In the genomic region with DNA sequence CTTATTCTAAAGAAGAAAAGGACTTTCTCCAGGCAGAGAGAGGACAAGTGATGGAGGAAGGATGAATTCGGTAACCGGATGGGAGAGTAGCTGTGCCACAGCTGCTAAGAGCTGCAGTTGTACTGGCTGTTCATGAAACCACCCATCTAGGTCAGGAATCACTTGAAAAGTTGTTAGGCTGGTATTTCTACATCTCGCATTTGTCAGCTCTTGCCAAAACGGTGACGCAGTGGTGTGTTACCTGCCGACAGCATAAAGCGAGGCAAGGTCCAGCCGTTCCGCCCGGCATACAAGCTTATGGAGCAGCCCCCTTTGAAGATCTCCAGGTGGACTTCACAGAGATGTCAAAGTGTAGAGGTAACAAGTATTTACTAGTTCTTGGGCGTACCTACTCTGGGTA, we compare ENCODE assay signal across 7 cellular contexts.
DNase-seq lines count a peak whose midpoint lies in the region; ATAC-seq and TF ChIP-seq lines count a peak whose summit lies in the region.
"Not testable (repeated sequence)": the region's sequence is repeated elsewhere in the genome, so short reads cannot be mapped to it uniquely, and the experiment has no call there.

No MANE protein-coding gene starts in this region.

- not testable (repeated sequence) for ATAC-seq in mucosa of descending colon, upper lobe of right lung

- peak overlapping the region in 2 of 3 donors; percentile 47 to 63 for H3K4me3 ChIP-seq in breast epithelium
- H3K4me3 ChIP-seq in esophagus squamous epithelium, result peak overlapping the region; percentile 26 to 56 (median 42)
- not testable (repeated sequence) for H3K4me3 ChIP-seq in mucosa of descending colon
- H3K4me3 ChIP-seq in skin epidermis, result peak overlapping the region in 4 of 7 experiments; percentile 8 to 35 (median 26)
- peak overlapping the region; percentile 34 for H3K4me3 ChIP-seq in upper lobe of right lung

- TF ChIP-seq CTCF in breast epithelium (IDR thresholded peaks at IDR 0.05); esophagus squamous epithelium (IDR thresholded peaks at IDR 0.05); mucosa of descending colon (IDR thresholded peaks at IDR 0.05); upper lobe of right lung (IDR thresholded peaks at IDR 0.05): not testable (repeated sequence)

- not testable (repeated sequence) for H3K9me3 ChIP-seq in breast epithelium, esophagus squamous epithelium, mucosa of descending colon, upper lobe of right lung

- H3K4me1 ChIP-seq in breast epithelium; mucosa of descending colon (ENCODE audit: low read depth); upper lobe of right lung: not testable (repeated sequence)
- H3K4me1 ChIP-seq in esophagus squamous epithelium, result peaks cover 0 to 20% (median 0%) of the 10 kb centered on the region in 3 donors

- peak; percentile 80 for DNase-seq in DMS79 treated with DMSO at 0.1 percent for 48 hours (lab: John Stamatoyannopoulos, UW)
- DNase-seq in NCI-H774 (lab: John Stamatoyannopoulos, UW), result peak; percentile 4
- peak in 1 of 2 donors; percentile 55 for DNase-seq in breast epithelium (ENCODE audit: low spot score in 2 of 2)
- not testable (repeated sequence) for DNase-seq in esophagus squamous epithelium (lab: John Stamatoyannopoulos, UW)
- peak; percentile 67 to 69 (median 67) for DNase-seq in mucosa of descending colon
- DNase-seq in upper lobe of right lung, result peak; percentile 72

- intact Hi-C loops in breast epithelium (cut with DNase I; ENCODE audit: low total_unique reads); esophagus squamous epithelium (cut with DNase I); mucosa of descending colon (cut with DNase I, micrococcal nuclease); upper lobe of right lung (cut with DNase I): not testable (repeated sequence)

- TF ChIP-seq POLR2A in breast epithelium (IDR thresholded peaks at IDR 0.05); esophagus squamous epithelium (IDR thresholded peaks at IDR 0.05): not testable (repeated sequence)

- not testable (repeated sequence) for H3K27me3 ChIP-seq in breast epithelium, esophagus squamous epithelium, upper lobe of right lung

- not testable (repeated sequence) for H3K36me3 ChIP-seq in breast epithelium; esophagus squamous epithelium; mucosa of descending colon (ENCODE audit: low read depth); upper lobe of right lung

- peak overlapping the region; percentile 89 to 94 for H3K27ac ChIP-seq in breast epithelium
- H3K27ac ChIP-seq in esophagus squamous epithelium, result peak overlapping the region; percentile 50 to 80 (median 67)
- H3K27ac ChIP-seq in skin epidermis, result peak overlapping the region in 15 of 21 experiments; percentile 14 to 80 (median 63)
- peak overlapping the region; percentile 71 for H3K27ac ChIP-seq in upper lobe of right lung

- WGBS in esophagus squamous epithelium, 2 donors, result 44 to 69% methylated on average over 5 to 11 of the region's 11 CpGs
